ENCODE assay signal across 8 cellular contexts in genomic region chr19:2014731-2015610, GRCh38. TPM values are rescaled to one million over a fixed set of nuclear protein-coding genes. Genes with fewer than 3 reads are reported as not detected.
DNase-seq lines count a peak whose midpoint lies in the region; ATAC-seq and TF ChIP-seq lines count a peak whose summit lies in the region.

No MANE protein-coding gene starts in this region.

- peak overlapping the region; percentile 80 for H3K4me2 ChIP-seq in GM23338

- peaks cover 3% of the 10 kb centered on the region; the same call in 1 of the 2 replicates for H3K4me1 ChIP-seq in GM23338 (ENCODE audit: insufficient read depth)

- ATAC-seq in GM23338 (peak; percentile 47), GM18867 (IDR thresholded peaks at IDR 0.05; ENCODE audit: unreplicated experiment) (no peak)
- ATAC-seq in activated CD8-positive, alpha-beta memory T cell treated with anti-CD3 and anti-CD28 coated beads, Interleukin-2, amount 10 ng/mL, durations not matched to agents 7 days and 5 days = peak; percentile 60

- H3K4me3 Mint-ChIP-seq in GM23338 (peak overlapping the region; percentile 67), progenitor cell of endocrine pancreas (ENCODE audit: low read depth) (peak overlapping the region; percentile 68)
- peak overlapping the region; percentile 62 for H3K4me3 Mint-ChIP-seq in activated CD8-positive, alpha-beta memory T cell treated with anti-CD3 and anti-CD28 coated beads, Interleukin-2, amount 10 ng/mL, durations not matched to agents 7 days and 5 days

- H3K27ac Mint-ChIP-seq in GM23338 = no peak overlapping the region
- no peak overlapping the region for H3K27ac Mint-ChIP-seq in activated CD8-positive, alpha-beta memory T cell treated with anti-CD3 and anti-CD28 coated beads, Interleukin-2, amount 10 ng/mL, durations not matched to agents 7 days and 5 days
- no peak overlapping the region for H3K27ac Mint-ChIP-seq in progenitor cell of endocrine pancreas

- H4K20me1 ChIP-seq in GM23338 (replicated peaks; ENCODE audit: insufficient read depth) = no peaks in the 10 kb centered on the region

- H3K4me1 Mint-ChIP-seq in GM23338 (peaks cover 5% of the 10 kb centered on the region), progenitor cell of endocrine pancreas (ENCODE audit: low read depth) (peaks cover 2% of the 10 kb centered on the region)
- H3K4me1 Mint-ChIP-seq in activated CD8-positive, alpha-beta memory T cell treated with anti-CD3 and anti-CD28 coated beads, Interleukin-2, amount 10 ng/mL, durations not matched to agents 7 days and 5 days = peaks cover 9% of the 10 kb centered on the region

- H3K27me3 ChIP-seq in GM23338 (ENCODE audit: insufficient read depth) = no peaks in the 10 kb centered on the region

- CTCF ChIA-PET in activated CD8-positive, alpha-beta memory T cell treated with anti-CD3 and anti-CD28 coated beads, Interleukin-2, amount 10 ng/mL, durations not matched to agents 7 days and 5 days (lab: Charles Lee) = no interaction called here

- no peaks in the 10 kb centered on the region for H3K36me3 ChIP-seq in GM23338 (ENCODE audit: insufficient read depth)

- no peak for TF ChIP-seq CTCF in GM23338 (conservative IDR thresholded peaks at IDR 0.05; ENCODE audit: low read depth in 2 of 2)
- no peak for TF ChIP-seq CTCF in progenitor cell of endocrine pancreas (IDR thresholded peaks at IDR 0.05; ENCODE audit: unreplicated experiment)

- peaks cover 13% of the 10 kb centered on the region for H3K36me3 Mint-ChIP-seq in GM23338 (ENCODE audit: low read depth)
- peaks cover 1% of the 10 kb centered on the region for H3K36me3 Mint-ChIP-seq in activated CD8-positive, alpha-beta memory T cell treated with anti-CD3 and anti-CD28 coated beads, Interleukin-2, amount 10 ng/mL, durations not matched to agents 7 days and 5 days
- H3K36me3 Mint-ChIP-seq in progenitor cell of endocrine pancreas (ENCODE audit: insufficient read depth) = peaks cover 16% of the 10 kb centered on the region

- H3K79me2 ChIP-seq in GM23338 (replicated peaks; ENCODE audit: insufficient read depth) = 0 out of 2 replicates have a peak, but pooled peaks cover 3% of the 10 kb centered on the region

- H2AFZ ChIP-seq in GM23338 = no peak overlapping the region

- H3K9me3 Mint-ChIP-seq in GM23338 = no peaks in the 10 kb centered on the region
- no peaks in the 10 kb centered on the region for H3K9me3 Mint-ChIP-seq in activated CD8-positive, alpha-beta memory T cell treated with anti-CD3 and anti-CD28 coated beads, Interleukin-2, amount 10 ng/mL, durations not matched to agents 7 days and 5 days (ENCODE audit: low read depth)
- no peaks in the 10 kb centered on the region for H3K9me3 Mint-ChIP-seq in progenitor cell of endocrine pancreas (ENCODE audit: low read depth)

- H3K27me3 Mint-ChIP-seq in GM23338 (ENCODE audit: insufficient read depth, low read depth, poor library complexity) (peaks cover 17% of the 10 kb centered on the region), progenitor cell of endocrine pancreas (no peaks in the 10 kb centered on the region)
- no peaks in the 10 kb centered on the region for H3K27me3 Mint-ChIP-seq in activated CD8-positive, alpha-beta memory T cell treated with anti-CD3 and anti-CD28 coated beads, Interleukin-2, amount 10 ng/mL, durations not matched to agents 7 days and 5 days

- H3F3A ChIP-seq in GM23338 (replicated peaks; ENCODE audit: low read depth) = peaks cover 9% of the 10 kb centered on the region; the same call in 1 of the 2 replicates

- peak; percentile 78 for DNase-seq in AG08396 (ENCODE audit: low spot score)
- DNase-seq in GM23338 (ENCODE audit: low spot score) = peak; percentile 65
- DNase-seq in activated CD8-positive, alpha-beta memory T cell treated with anti-CD3 and anti-CD28 coated beads, Interleukin-2, amount 10 ng/mL, durations not matched to agents 7 days and 5 days = peak; percentile 49
- peak; percentile 76 for DNase-seq in germinal center (ENCODE audit: low spot score)
- no peak for DNase-seq in progenitor cell of endocrine pancreas (ENCODE audit: low spot score, unreplicated experiment)
- no peak for DNase-seq in middle frontal gyrus (ENCODE audit: extremely low spot score, low spot score)
- no peak for DNase-seq in GDM1 (lab: John Stamatoyannopoulos, UW)

- H3K4me3 ChIP-seq in GM23338 = peak overlapping the region; percentile 58

- H3K9me2 ChIP-seq in GM23338 (ENCODE audit: insufficient read depth) = no peaks in the 10 kb centered on the region

- H3K27ac ChIP-seq in GM23338 (ENCODE audit: low read depth) = no peak overlapping the region

TF ChIP-seq in GM23338, 12 proteins besides CTCF, POLR2A, EP300 and RAD21 (continues in another document):
- TF ChIP-seq EZH2phosphoT487 (IDR thresholded peaks at IDR 0.05; ENCODE audit: unreplicated experiment) = no peak
- no peak for TF ChIP-seq ETS1 (IDR thresholded peaks at IDR 0.05)
- no peak for TF ChIP-seq ZNF331 (CRISPR knock-in tag; IDR thresholded peaks at IDR 0.05; ENCODE audit: low read depth)
- no peak for TF ChIP-seq CREB1 (CRISPR knock-in tag; IDR thresholded peaks at IDR 0.05; ENCODE audit: low read depth)

RNA-seq across cellular contexts. Expression of gene BTBD2, which starts 0.5 kb away (rescaled TPM):
- total RNA-seq in GM23338 (2014; rRNA removed; shearing (Covaris generic)) = 106 and 130 TPM in 2 replicates
- 23.8 and 27.2 TPM in 2 replicates for polyA plus RNA-seq in GM23338 (2016; fragmentation: Nextera tagmentation; extraction: Ambion mirVana)
- total RNA-seq in activated CD8-positive, alpha-beta memory T cell treated with anti-CD3 and anti-CD28 coated beads, Interleukin-2, amount 10 ng/mL, durations not matched to agents 7 days and 5 days = 10 to 100 TPM; 37.4 to 52.7 TPM
- total RNA-seq in progenitor cell of endocrine pancreas = 115 and 125 TPM in 2 replicates

RNA-seq across cellular contexts. Expression of gene MKNK2, which starts 36.1 kb away (rescaled TPM):
- 123 and 159 TPM in 2 replicates for total RNA-seq in GM23338 (2014; rRNA removed; shearing (Covaris generic))
- polyA plus RNA-seq in GM23338 (2016; fragmentation: Nextera tagmentation; extraction: Ambion mirVana) = 71.0 and 106 TPM in 2 replicates
- total RNA-seq in activated CD8-positive, alpha-beta memory T cell treated with anti-CD3 and anti-CD28 coated beads, Interleukin-2, amount 10 ng/mL, durations not matched to agents 7 days and 5 days = 100 to 1,000 TPM; 196 to 201 TPM
- 145 and 163 TPM in 2 replicates for total RNA-seq in progenitor cell of endocrine pancreas

Comparison
In these comparisons a context has a peak if more than half of its experiments do, and no peak if none do; other contexts are left out.
1. DNase-seq: peak in AG08396 (single experiment), GM23338 (single experiment), activated CD8-positive, alpha-beta memory T cell treated with anti-CD3 and anti-CD28 coated beads, Interleukin-2, amount 10 ng/mL, durations not matched to agents 7 days and 5 days (single experiment) and germinal center (single experiment); none in progenitor cell of endocrine pancreas (single experiment), middle frontal gyrus (single experiment) and GDM1 (single experiment).
2. Peak in every context shown above with its lines, with median percentiles within 50 percentile points of each other: H3K4me3 Mint-ChIP-seq.